Comparison of ENCODE assay signal across 1 cellular context in the genomic region with DNA sequence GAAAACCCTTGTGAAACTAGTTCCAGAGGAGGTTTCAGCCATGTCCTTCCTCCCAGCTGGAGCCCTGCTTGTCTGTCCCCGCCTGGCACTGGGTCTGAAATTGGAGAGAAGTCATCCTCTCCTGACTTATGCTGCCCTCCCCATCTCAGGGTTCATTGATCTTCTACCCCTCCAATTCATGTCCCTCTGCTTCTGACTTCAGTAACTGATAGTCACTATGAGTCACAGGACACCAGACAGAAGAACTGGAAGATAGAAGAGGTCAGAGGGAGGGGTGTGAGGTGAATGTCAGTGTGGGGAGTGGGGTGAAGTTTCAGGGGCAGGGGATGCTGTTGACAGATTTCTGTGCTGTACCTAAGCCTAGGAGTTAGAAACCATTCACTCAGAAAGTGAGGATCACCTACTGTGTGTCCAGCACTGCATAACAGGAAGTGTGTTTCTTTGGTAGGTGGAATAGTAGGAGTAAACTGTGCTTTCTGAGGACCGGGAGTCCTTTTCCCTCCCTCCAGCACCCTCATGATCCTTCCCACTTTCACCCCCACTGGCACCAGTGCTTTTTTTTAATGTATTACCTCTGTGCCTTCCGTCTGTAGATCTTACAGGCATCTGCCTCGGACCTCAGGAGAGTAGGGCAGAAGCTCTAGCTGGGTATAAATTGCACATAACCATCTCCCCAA.
TF ChIP-seq lines count a peak whose summit lies in the region.

No MANE protein-coding gene starts in this region.

TF ChIP-seq in K562, 482 proteins besides CTCF, POLR2A, EP300 and RAD21 (continued from another document and continues in another):
- TF ChIP-seq, protein P1, sequence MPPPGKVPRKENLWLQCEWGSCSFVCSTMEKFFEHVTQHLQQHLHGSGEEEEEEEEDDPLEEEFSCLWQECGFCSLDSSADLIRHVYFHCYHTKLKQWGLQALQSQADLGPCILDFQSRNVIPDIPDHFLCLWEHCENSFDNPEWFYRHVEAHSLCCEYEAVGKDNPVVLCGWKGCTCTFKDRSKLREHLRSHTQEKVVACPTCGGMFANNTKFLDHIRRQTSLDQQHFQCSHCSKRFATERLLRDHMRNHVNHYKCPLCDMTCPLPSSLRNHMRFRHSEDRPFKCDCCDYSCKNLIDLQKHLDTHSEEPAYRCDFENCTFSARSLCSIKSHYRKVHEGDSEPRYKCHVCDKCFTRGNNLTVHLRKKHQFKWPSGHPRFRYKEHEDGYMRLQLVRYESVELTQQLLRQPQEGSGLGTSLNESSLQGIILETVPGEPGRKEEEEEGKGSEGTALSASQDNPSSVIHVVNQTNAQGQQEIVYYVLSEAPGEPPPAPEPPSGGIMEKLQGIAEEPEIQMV (tag; conservative IDR thresholded peaks at IDR 0.05; ENCODE audit: low read depth), result peak; percentile 36; the same call in 1 of the 2 replicates
- TF ChIP-seq ZNF134 (CRISPR knock-in tag; conservative IDR thresholded peaks at IDR 0.05), result no peak
- 0 out of 2 replicates have a peak, but pooled peaks have one; percentile 51 for TF ChIP-seq HDGF (IDR thresholded peaks at IDR 0.05)
- TF ChIP-seq ZNF589 (CRISPR knock-in tag; IDR thresholded peaks at IDR 0.05; ENCODE audit: low read depth), result no peak
- TF ChIP-seq HDAC2 (IDR thresholded peaks at IDR 0.05), result peak; percentile 49
- TF ChIP-seq TAF1 (IDR thresholded peaks at IDR 0.05; ENCODE audit: control insufficient read depth, extremely low read depth, insufficient read depth, low read length, severe bottlenecking), result peak; percentile 14
- no peak for TF ChIP-seq YY1 (IDR thresholded peaks at IDR 0.05; ENCODE audit: borderline replicate concordance in 1 of 3, control insufficient read depth in 1 of 3, extremely low read depth in 1 of 3, insufficient read depth in 3 of 3, insufficient read length in 1 of 3, insufficient replicate concordance in 2 of 3, low read depth in 1 of 3, low read length in 2 of 3)
- TF ChIP-seq, protein P2, sequence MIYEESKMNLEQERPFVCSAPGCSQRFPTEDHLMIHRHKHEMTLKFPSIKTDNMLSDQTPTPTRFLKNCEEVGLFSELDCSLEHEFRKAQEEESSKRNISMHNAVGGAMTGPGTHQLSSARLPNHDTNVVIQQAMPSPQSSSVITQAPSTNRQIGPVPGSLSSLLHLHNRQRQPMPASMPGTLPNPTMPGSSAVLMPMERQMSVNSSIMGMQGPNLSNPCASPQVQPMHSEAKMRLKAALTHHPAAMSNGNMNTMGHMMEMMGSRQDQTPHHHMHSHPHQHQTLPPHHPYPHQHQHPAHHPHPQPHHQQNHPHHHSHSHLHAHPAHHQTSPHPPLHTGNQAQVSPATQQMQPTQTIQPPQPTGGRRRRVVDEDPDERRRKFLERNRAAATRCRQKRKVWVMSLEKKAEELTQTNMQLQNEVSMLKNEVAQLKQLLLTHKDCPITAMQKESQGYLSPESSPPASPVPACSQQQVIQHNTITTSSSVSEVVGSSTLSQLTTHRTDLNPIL (CRISPR knock-in tag; IDR thresholded peaks at IDR 0.05), result no peak
- no peak for TF ChIP-seq NR4A1 (CRISPR knock-in tag; IDR thresholded peaks at IDR 0.05)
- 0 out of 2 replicates have a peak, but pooled peaks have one; percentile 7 for TF ChIP-seq NR4A1 (tag; IDR thresholded peaks at IDR 0.05)
- TF ChIP-seq ZNF197 (CRISPR knock-in tag; IDR thresholded peaks at IDR 0.05; ENCODE audit: low read depth), result no peak
- TF ChIP-seq, protein P3, sequence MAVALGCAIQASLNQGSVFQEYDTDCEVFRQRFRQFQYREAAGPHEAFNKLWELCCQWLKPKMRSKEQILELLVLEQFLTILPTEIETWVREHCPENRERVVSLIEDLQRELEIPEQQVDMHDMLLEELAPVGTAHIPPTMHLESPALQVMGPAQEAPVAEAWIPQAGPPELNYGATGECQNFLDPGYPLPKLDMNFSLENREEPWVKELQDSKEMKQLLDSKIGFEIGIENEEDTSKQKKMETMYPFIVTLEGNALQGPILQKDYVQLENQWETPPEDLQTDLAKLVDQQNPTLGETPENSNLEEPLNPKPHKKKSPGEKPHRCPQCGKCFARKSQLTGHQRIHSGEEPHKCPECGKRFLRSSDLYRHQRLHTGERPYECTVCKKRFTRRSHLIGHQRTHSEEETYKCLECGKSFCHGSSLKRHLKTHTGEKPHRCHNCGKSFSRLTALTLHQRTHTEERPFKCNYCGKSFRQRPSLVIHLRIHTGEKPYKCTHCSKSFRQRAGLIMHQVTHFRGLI (CRISPR knock-in tag; IDR thresholded peaks at IDR 0.05), result 0 out of 2 replicates have a peak, but pooled peaks have one; percentile 23
- TF ChIP-seq, protein P4, sequence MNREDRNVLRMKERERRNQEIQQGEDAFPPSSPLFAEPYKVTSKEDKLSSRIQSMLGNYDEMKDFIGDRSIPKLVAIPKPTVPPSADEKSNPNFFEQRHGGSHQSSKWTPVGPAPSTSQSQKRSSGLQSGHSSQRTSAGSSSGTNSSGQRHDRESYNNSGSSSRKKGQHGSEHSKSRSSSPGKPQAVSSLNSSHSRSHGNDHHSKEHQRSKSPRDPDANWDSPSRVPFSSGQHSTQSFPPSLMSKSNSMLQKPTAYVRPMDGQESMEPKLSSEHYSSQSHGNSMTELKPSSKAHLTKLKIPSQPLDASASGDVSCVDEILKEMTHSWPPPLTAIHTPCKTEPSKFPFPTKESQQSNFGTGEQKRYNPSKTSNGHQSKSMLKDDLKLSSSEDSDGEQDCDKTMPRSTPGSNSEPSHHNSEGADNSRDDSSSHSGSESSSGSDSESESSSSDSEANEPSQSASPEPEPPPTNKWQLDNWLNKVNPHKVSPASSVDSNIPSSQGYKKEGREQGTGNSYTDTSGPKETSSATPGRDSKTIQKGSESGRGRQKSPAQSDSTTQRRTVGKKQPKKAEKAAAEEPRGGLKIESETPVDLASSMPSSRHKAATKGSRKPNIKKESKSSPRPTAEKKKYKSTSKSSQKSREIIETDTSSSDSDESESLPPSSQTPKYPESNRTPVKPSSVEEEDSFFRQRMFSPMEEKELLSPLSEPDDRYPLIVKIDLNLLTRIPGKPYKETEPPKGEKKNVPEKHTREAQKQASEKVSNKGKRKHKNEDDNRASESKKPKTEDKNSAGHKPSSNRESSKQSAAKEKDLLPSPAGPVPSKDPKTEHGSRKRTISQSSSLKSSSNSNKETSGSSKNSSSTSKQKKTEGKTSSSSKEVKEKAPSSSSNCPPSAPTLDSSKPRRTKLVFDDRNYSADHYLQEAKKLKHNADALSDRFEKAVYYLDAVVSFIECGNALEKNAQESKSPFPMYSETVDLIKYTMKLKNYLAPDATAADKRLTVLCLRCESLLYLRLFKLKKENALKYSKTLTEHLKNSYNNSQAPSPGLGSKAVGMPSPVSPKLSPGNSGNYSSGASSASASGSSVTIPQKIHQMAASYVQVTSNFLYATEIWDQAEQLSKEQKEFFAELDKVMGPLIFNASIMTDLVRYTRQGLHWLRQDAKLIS (CRISPR knock-in tag; IDR thresholded peaks at IDR 0.05), result no peak
- no peak for TF ChIP-seq ZNF3 (CRISPR knock-in tag; IDR thresholded peaks at IDR 0.05)
- no peak for TF ChIP-seq PTRF (tag; IDR thresholded peaks at IDR 0.05)
- TF ChIP-seq, protein P5, sequence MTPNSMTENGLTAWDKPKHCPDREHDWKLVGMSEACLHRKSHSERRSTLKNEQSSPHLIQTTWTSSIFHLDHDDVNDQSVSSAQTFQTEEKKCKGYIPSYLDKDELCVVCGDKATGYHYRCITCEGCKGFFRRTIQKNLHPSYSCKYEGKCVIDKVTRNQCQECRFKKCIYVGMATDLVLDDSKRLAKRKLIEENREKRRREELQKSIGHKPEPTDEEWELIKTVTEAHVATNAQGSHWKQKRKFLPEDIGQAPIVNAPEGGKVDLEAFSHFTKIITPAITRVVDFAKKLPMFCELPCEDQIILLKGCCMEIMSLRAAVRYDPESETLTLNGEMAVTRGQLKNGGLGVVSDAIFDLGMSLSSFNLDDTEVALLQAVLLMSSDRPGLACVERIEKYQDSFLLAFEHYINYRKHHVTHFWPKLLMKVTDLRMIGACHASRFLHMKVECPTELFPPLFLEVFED (CRISPR knock-in tag; conservative IDR thresholded peaks at IDR 0.05), result no peak
- TF ChIP-seq ZNF717 (CRISPR knock-in tag; IDR thresholded peaks at IDR 0.05), result no peak
- no peak for TF ChIP-seq MCM2 (IDR thresholded peaks at IDR 0.05; ENCODE audit: low read depth)
- TF ChIP-seq ZNF121 (CRISPR knock-in tag; conservative IDR thresholded peaks at IDR 0.05), result no peak
- peak in 1 of 2 experiments; percentile 23; a peak in 1 of 4 replicates for TF ChIP-seq FOXK2 (conservative IDR thresholded peaks at IDR 0.05 in 1 of 2, IDR thresholded peaks at IDR 0.05 in 1 of 2; ENCODE audit: low read depth in 2 of 2)
- TF ChIP-seq FOXA3 (CRISPR knock-in tag; conservative IDR thresholded peaks at IDR 0.05 in 1 of 2, IDR thresholded peaks at IDR 0.05 in 1 of 2), result no peak
- TF ChIP-seq BCOR (IDR thresholded peaks at IDR 0.05), result 0 out of 2 replicates have a peak, but pooled peaks have one; percentile 6
- TF ChIP-seq, protein P6, sequence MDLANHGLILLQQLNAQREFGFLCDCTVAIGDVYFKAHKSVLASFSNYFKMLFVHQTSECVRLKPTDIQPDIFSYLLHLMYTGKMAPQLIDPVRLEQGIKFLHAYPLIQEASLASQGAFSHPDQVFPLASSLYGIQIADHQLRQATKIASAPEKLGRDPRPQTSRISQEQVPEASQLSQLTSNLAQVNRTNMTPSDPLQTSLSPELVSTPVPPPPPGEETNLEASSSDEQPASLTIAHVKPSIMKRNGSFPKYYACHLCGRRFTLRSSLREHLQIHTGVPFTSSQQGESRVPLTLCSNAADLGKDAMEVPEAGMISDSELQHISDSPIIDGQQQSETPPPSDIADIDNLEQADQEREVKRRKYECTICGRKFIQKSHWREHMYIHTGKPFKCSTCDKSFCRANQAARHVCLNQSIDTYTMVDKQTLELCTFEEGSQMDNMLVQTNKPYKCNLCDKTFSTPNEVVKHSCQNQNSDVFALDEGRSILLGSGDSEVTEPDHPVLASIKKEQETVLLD (IDR thresholded peaks at IDR 0.05), result peak; percentile 83; the same call in 1 of the 2 replicates
- TF ChIP-seq MTA1 (IDR thresholded peaks at IDR 0.05; ENCODE audit: borderline replicate concordance), result 0 out of 2 replicates have a peak, but pooled peaks have one; percentile 18
- TF ChIP-seq SRF (CRISPR knock-in tag; IDR thresholded peaks at IDR 0.05), result 0 out of 4 replicates have a peak, but pooled peaks of 1 of the 2 experiments have one; percentile 44
- TF ChIP-seq, protein P7, sequence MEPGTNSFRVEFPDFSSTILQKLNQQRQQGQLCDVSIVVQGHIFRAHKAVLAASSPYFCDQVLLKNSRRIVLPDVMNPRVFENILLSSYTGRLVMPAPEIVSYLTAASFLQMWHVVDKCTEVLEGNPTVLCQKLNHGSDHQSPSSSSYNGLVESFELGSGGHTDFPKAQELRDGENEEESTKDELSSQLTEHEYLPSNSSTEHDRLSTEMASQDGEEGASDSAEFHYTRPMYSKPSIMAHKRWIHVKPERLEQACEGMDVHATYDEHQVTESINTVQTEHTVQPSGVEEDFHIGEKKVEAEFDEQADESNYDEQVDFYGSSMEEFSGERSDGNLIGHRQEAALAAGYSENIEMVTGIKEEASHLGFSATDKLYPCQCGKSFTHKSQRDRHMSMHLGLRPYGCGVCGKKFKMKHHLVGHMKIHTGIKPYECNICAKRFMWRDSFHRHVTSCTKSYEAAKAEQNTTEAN (CRISPR knock-in tag; IDR thresholded peaks at IDR 0.05), result no peak
- TF ChIP-seq, protein P8, sequence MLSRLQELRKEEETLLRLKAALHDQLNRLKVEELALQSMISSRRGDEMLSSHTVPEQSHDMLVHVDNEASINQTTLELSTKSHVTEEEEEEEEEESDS (CRISPR knock-in tag; IDR thresholded peaks at IDR 0.05), result no peak
- no peak for TF ChIP-seq HNRNPLL (IDR thresholded peaks at IDR 0.05; ENCODE audit: low read depth, low read length, poor library complexity, severe bottlenecking)
- TF ChIP-seq TRIM28 (IDR thresholded peaks at IDR 0.05), result 0 out of 2 replicates have a peak, but pooled peaks have one; percentile 25
- TF ChIP-seq TCF7 (IDR thresholded peaks at IDR 0.05; ENCODE audit: borderline replicate concordance), result no peak
- peak in 1 of 2 experiments; percentile 83; a peak in 2 of 4 replicates for TF ChIP-seq RCOR1 (IDR thresholded peaks at IDR 0.05; ENCODE audit: borderline replicate concordance in 1 of 2, low read depth in 2 of 2, low read length in 2 of 2)
- no peak for TF ChIP-seq RBM15 (IDR thresholded peaks at IDR 0.05; ENCODE audit: insufficient read depth, low read length)
- peak; percentile 59 for TF ChIP-seq MTA2 (IDR thresholded peaks at IDR 0.05; ENCODE audit: low read depth)
- peak; percentile 27 for TF ChIP-seq MEIS2 (IDR thresholded peaks at IDR 0.05; ENCODE audit: partially characterized antibody)
- 0 out of 2 replicates have a peak, but pooled peaks have one; percentile 5 for TF ChIP-seq ETV1 (tag; conservative IDR thresholded peaks at IDR 0.05; ENCODE audit: low read depth)
- TF ChIP-seq ESRRB (CRISPR knock-in tag; IDR thresholded peaks at IDR 0.05; ENCODE audit: borderline replicate concordance), result 0 out of 2 replicates have a peak, but pooled peaks have one; percentile 10
- no peak for TF ChIP-seq IRF2 (CRISPR knock-in tag; IDR thresholded peaks at IDR 0.05)
- TF ChIP-seq SNRNP70 (optimal IDR thresholded peaks at IDR 0.05; ENCODE audit: low read depth, low read length), result no peak
- TF ChIP-seq, protein P9, sequence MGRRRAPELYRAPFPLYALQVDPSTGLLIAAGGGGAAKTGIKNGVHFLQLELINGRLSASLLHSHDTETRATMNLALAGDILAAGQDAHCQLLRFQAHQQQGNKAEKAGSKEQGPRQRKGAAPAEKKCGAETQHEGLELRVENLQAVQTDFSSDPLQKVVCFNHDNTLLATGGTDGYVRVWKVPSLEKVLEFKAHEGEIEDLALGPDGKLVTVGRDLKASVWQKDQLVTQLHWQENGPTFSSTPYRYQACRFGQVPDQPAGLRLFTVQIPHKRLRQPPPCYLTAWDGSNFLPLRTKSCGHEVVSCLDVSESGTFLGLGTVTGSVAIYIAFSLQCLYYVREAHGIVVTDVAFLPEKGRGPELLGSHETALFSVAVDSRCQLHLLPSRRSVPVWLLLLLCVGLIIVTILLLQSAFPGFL (CRISPR knock-in tag; IDR thresholded peaks at IDR 0.05), result no peak
- peak; percentile 76; the same call in 1 of the 2 replicates for TF ChIP-seq SMARCC2 (IDR thresholded peaks at IDR 0.05; ENCODE audit: low read depth)
- TF ChIP-seq ZKSCAN8 (CRISPR knock-in tag; IDR thresholded peaks at IDR 0.05), result no peak
- TF ChIP-seq, protein P10, sequence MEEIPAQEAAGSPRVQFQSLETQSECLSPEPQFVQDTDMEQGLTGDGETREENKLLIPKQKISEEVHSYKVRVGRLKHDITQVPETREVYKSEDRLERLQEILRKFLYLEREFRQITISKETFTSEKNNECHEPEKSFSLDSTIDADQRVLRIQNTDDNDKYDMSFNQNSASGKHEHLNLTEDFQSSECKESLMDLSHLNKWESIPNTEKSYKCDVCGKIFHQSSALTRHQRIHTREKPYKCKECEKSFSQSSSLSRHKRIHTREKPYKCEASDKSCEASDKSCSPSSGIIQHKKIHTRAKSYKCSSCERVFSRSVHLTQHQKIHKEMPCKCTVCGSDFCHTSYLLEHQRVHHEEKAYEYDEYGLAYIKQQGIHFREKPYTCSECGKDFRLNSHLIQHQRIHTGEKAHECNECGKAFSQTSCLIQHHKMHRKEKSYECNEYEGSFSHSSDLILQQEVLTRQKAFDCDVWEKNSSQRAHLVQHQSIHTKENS (CRISPR knock-in tag; IDR thresholded peaks at IDR 0.05), result no peak
- TF ChIP-seq, protein P11, sequence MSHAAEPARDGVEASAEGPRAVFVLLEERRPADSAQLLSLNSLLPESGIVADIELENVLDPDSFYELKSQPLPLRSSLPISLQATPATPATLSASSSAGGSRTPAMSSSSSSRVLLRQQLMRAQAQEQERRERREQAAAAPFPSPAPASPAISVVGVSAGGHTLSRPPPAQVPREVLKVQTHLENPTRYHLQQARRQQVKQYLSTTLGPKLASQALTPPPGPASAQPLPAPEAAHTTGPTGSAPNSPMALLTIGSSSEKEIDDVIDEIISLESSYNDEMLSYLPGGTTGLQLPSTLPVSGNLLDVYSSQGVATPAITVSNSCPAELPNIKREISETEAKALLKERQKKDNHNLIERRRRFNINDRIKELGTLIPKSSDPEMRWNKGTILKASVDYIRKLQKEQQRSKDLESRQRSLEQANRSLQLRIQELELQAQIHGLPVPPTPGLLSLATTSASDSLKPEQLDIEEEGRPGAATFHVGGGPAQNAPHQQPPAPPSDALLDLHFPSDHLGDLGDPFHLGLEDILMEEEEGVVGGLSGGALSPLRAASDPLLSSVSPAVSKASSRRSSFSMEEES (CRISPR knock-in tag; IDR thresholded peaks at IDR 0.05), result no peak
